ENCODE assay signal across 1 cellular context in the genomic region with DNA sequence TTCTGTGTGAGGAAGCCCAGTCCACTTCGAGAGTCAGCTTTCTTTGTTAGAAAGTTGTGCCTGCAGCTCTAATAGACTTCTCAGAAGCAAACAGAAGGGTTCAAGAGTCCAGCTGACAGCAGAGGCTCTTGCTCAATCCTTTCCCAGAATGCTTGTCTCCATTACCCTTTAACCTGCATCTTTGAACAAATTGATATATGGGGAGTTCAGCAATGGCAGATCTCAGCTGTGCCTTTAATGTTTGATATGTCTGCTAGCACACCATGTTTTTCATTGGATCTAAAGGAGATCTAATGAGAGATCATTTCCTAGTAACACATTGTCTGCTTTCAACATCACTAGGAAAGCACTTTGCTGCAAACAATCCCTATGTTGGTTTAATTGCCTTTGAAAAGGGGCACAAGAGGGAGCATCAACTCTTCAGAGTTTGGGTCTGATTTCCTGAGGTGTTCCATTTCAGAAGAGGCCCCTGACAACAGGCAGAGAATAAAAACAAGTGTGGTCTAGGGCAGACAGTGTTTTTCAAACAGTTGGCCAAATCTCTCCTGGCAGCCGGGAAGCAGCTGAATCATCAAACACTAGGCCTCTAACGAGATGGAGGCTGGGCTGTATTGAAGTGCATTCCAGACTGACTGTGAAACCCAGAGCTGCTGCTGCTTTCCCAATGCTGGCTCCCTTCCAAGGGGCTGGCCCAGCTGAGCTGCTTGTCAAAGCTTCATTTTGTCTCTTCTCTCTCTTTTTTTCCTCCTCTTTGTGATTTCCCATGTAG.
TF ChIP-seq lines count a peak whose summit lies in the region.

No MANE protein-coding gene starts in this region.

TF ChIP-seq in A549, 52 proteins besides CTCF, POLR2A, EP300 and RAD21 (continued from another document):
- TF ChIP-seq, protein P1, sequence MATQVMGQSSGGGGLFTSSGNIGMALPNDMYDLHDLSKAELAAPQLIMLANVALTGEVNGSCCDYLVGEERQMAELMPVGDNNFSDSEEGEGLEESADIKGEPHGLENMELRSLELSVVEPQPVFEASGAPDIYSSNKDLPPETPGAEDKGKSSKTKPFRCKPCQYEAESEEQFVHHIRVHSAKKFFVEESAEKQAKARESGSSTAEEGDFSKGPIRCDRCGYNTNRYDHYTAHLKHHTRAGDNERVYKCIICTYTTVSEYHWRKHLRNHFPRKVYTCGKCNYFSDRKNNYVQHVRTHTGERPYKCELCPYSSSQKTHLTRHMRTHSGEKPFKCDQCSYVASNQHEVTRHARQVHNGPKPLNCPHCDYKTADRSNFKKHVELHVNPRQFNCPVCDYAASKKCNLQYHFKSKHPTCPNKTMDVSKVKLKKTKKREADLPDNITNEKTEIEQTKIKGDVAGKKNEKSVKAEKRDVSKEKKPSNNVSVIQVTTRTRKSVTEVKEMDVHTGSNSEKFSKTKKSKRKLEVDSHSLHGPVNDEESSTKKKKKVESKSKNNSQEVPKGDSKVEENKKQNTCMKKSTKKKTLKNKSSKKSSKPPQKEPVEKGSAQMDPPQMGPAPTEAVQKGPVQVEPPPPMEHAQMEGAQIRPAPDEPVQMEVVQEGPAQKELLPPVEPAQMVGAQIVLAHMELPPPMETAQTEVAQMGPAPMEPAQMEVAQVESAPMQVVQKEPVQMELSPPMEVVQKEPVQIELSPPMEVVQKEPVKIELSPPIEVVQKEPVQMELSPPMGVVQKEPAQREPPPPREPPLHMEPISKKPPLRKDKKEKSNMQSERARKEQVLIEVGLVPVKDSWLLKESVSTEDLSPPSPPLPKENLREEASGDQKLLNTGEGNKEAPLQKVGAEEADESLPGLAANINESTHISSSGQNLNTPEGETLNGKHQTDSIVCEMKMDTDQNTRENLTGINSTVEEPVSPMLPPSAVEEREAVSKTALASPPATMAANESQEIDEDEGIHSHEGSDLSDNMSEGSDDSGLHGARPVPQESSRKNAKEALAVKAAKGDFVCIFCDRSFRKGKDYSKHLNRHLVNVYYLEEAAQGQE (IDR thresholded peaks at IDR 0.05) = no peak
- 0 out of 5 replicates have a peak, but pooled peaks of 1 of the 2 experiments have one; percentile 33 for TF ChIP-seq JUN (IDR thresholded peaks at IDR 0.05)
